Comparison of ENCODE assay signal across 8 cellular contexts in the genomic region with DNA sequence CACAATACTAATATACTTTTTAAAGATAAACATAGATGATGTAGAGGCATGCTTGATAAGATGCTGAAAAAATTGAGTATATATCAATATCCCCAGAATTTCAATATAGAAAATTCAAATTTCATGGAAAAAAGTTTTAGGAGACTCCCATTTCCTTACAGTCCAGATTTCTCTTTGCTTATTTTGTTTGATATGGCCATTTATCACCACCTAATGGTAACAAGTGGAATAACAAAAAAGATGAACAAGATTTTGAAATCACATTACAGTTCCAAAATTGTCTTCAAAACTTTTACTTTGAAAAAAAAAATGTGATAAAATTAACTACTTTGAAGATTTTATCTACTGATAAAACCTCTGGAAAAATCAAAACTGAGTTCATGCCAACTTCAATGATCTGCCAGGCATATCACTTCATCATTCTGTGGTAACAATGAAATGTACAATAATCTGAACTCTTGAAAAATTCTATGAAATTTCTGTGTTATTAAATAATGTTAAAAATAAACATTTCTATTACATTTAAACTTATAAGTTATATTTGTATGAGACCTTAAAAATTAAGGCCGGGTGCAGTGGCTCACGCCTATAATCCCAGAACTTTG. TPM values are rescaled to one million over a fixed set of nuclear protein-coding genes. Genes with fewer than 3 reads are reported as not detected.
DNase-seq lines count a peak whose midpoint lies in the region; ATAC-seq and TF ChIP-seq lines count a peak whose summit lies in the region.

No MANE protein-coding gene starts in this region.

- H3K4me3 Mint-ChIP-seq in WTC11 = no peak overlapping the region

- H3K4me1 ChIP-seq in right atrium auricular region (peaks cover 0 to 3% of the 10 kb centered on the region in 2 donors), upper lobe of left lung (peaks cover 6 to 16% (median 13%) of the 10 kb centered on the region in 4 donors)

- H3K27ac ChIP-seq in right atrium auricular region (no peak overlapping the region), upper lobe of left lung (no peak overlapping the region)

- no peaks in the 10 kb centered on the region for H3K27me3 ChIP-seq in right atrium auricular region
- H3K27me3 ChIP-seq in upper lobe of left lung = no peaks in the 10 kb centered on the region

- DNase-seq in COLO829 (ENCODE audit: low spot score) (peak; percentile 70), HT-29 (ENCODE audit: low spot score) (peak; percentile 78), WTC11 (ENCODE audit: low spot score) (no peak), right atrium auricular region (ENCODE audit: low spot score) (no peak), upper lobe of left lung (no peak), NCI-H1436 treated with DMSO at 0.1 percent for 48 hours (lab: John Stamatoyannopoulos, UW) (no peak), activated gamma-delta T cell treated with Interleukin-2 at 50 U/mL for 16 hours (no peak)

- no peaks in the 10 kb centered on the region for H3K9me3 Mint-ChIP-seq in WTC11

- H3K36me3 ChIP-seq in right atrium auricular region (no peaks in the 10 kb centered on the region), upper lobe of left lung (no peaks in the 10 kb centered on the region)

- POLR2A ChIA-PET in WTC11 (lab: Charles Lee) = no interaction called here

- no peak overlapping the region for H3K27ac Mint-ChIP-seq in WTC11

- ATAC-seq in WTC11 = no peak
- no peak for ATAC-seq in upper lobe of left lung (ENCODE audit: low FRiP score in 2 of 2)
- ATAC-seq in GM18873 (IDR thresholded peaks at IDR 0.05; ENCODE audit: low FRiP score, unreplicated experiment) = no peak

- TF ChIP-seq CTCF in WTC11 (IDR thresholded peaks at IDR 0.05) = 0 out of 2 replicates have a peak, but pooled peaks have one; percentile 13
- TF ChIP-seq CTCF in right atrium auricular region (IDR thresholded peaks at IDR 0.05) = peak; percentile 35 to 70
- TF ChIP-seq CTCF in upper lobe of left lung (IDR thresholded peaks at IDR 0.05) = peak; percentile 32 to 67 (median 61)

- H3K27me3 Mint-ChIP-seq in WTC11 (ENCODE audit: low read depth) = no peaks in the 10 kb centered on the region

- WGBS in upper lobe of left lung, 2 donors = 90 to 96% methylated on average over 2 of the region's 2 CpGs

- no peaks in the 10 kb centered on the region for H3K4me1 Mint-ChIP-seq in WTC11

- CTCF ChIA-PET in WTC11 (lab: Charles Lee) = no interaction called here

- no peak for TF ChIP-seq POLR2A in upper lobe of left lung (IDR thresholded peaks at IDR 0.05)

- no peaks in the 10 kb centered on the region for H3K36me3 Mint-ChIP-seq in WTC11

- TF ChIP-seq EP300 in upper lobe of left lung (IDR thresholded peaks at IDR 0.05) = no peak

- H3K4me3 ChIP-seq in right atrium auricular region = no peak overlapping the region
- no peak overlapping the region for H3K4me3 ChIP-seq in upper lobe of left lung

- H3K9me3 ChIP-seq in right atrium auricular region (no peaks in the 10 kb centered on the region), upper lobe of left lung (no peaks in the 10 kb centered on the region)

TF ChIP-seq in WTC11, 78 proteins besides CTCF, POLR2A, EP300 and RAD21 (continues in another document):
- TF ChIP-seq GTF2I (CRISPR knock-in tag; conservative IDR thresholded peaks at IDR 0.05) (no peak), OVOL2 (CRISPR knock-in tag; IDR thresholded peaks at IDR 0.05; ENCODE audit: borderline replicate concordance) (no peak), NR2C2 (CRISPR knock-in tag; IDR thresholded peaks at IDR 0.05) (no peak), NFYB (CRISPR knock-in tag; conservative IDR thresholded peaks at IDR 0.05; ENCODE audit: low read depth) (no peak), NR3C1 (CRISPR knock-in tag; conservative IDR thresholded peaks at IDR 0.05; ENCODE audit: low read depth) (no peak), IRF2 (CRISPR knock-in tag; IDR thresholded peaks at IDR 0.05; ENCODE audit: borderline replicate concordance, low read depth) (no peak), CREM (CRISPR knock-in tag; IDR thresholded peaks at IDR 0.05) (no peak), ESRRA (CRISPR knock-in tag; IDR thresholded peaks at IDR 0.05; ENCODE audit: borderline replicate concordance) (no peak), SMAD4 (CRISPR knock-in tag; IDR thresholded peaks at IDR 0.05) (no peak), FOXJ3 (CRISPR knock-in tag; IDR thresholded peaks at IDR 0.05; ENCODE audit: borderline replicate concordance) (no peak), RORB (CRISPR knock-in tag; IDR thresholded peaks at IDR 0.05) (no peak), ZNF138 (CRISPR knock-in tag; conservative IDR thresholded peaks at IDR 0.05) (no peak)
- TF ChIP-seq, protein P1, sequence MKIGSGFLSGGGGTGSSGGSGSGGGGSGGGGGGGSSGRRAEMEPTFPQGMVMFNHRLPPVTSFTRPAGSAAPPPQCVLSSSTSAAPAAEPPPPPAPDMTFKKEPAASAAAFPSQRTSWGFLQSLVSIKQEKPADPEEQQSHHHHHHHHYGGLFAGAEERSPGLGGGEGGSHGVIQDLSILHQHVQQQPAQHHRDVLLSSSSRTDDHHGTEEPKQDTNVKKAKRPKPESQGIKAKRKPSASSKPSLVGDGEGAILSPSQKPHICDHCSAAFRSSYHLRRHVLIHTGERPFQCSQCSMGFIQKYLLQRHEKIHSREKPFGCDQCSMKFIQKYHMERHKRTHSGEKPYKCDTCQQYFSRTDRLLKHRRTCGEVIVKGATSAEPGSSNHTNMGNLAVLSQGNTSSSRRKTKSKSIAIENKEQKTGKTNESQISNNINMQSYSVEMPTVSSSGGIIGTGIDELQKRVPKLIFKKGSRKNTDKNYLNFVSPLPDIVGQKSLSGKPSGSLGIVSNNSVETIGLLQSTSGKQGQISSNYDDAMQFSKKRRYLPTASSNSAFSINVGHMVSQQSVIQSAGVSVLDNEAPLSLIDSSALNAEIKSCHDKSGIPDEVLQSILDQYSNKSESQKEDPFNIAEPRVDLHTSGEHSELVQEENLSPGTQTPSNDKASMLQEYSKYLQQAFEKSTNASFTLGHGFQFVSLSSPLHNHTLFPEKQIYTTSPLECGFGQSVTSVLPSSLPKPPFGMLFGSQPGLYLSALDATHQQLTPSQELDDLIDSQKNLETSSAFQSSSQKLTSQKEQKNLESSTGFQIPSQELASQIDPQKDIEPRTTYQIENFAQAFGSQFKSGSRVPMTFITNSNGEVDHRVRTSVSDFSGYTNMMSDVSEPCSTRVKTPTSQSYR (CRISPR knock-in tag; IDR thresholded peaks at IDR 0.05) = no peak
- TF ChIP-seq, protein P2, sequence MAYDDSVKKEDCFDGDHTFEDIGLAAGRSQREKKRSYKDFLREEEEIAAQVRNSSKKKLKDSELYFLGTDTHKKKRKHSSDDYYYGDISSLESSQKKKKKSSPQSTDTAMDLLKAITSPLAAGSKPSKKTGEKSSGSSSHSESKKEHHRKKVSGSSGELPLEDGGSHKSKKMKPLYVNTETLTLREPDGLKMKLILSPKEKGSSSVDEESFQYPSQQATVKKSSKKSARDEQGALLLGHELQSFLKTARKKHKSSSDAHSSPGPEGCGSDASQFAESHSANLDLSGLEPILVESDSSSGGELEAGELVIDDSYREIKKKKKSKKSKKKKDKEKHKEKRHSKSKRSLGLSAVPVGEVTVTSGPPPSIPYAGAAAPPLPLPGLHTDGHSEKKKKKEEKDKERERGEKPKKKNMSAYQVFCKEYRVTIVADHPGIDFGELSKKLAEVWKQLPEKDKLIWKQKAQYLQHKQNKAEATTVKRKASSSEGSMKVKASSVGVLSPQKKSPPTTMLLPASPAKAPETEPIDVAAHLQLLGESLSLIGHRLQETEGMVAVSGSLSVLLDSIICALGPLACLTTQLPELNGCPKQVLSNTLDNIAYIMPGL (CRISPR knock-in tag; IDR thresholded peaks at IDR 0.05) = no peak
- TF ChIP-seq, protein P3, sequence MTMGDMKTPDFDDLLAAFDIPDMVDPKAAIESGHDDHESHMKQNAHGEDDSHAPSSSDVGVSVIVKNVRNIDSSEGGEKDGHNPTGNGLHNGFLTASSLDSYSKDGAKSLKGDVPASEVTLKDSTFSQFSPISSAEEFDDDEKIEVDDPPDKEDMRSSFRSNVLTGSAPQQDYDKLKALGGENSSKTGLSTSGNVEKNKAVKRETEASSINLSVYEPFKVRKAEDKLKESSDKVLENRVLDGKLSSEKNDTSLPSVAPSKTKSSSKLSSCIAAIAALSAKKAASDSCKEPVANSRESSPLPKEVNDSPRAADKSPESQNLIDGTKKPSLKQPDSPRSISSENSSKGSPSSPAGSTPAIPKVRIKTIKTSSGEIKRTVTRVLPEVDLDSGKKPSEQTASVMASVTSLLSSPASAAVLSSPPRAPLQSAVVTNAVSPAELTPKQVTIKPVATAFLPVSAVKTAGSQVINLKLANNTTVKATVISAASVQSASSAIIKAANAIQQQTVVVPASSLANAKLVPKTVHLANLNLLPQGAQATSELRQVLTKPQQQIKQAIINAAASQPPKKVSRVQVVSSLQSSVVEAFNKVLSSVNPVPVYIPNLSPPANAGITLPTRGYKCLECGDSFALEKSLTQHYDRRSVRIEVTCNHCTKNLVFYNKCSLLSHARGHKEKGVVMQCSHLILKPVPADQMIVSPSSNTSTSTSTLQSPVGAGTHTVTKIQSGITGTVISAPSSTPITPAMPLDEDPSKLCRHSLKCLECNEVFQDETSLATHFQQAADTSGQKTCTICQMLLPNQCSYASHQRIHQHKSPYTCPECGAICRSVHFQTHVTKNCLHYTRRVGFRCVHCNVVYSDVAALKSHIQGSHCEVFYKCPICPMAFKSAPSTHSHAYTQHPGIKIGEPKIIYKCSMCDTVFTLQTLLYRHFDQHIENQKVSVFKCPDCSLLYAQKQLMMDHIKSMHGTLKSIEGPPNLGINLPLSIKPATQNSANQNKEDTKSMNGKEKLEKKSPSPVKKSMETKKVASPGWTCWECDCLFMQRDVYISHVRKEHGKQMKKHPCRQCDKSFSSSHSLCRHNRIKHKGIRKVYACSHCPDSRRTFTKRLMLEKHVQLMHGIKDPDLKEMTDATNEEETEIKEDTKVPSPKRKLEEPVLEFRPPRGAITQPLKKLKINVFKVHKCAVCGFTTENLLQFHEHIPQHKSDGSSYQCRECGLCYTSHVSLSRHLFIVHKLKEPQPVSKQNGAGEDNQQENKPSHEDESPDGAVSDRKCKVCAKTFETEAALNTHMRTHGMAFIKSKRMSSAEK (CRISPR knock-in tag; IDR thresholded peaks at IDR 0.05; ENCODE audit: borderline replicate concordance) = no peak

RNA-seq across cellular contexts. Expression of a gene that starts 17.5 kb away (rescaled TPM):
- total RNA-seq in HT-29 (2014; rRNA removed; shearing (Covaris generic)) = 33.1 and 48.6 TPM in 2 replicates
- total RNA-seq in WTC11 (2021) (24.8 to 30.5 TPM (median 28.1 TPM) in 3 replicates), right atrium auricular region (100 to 1,000 TPM in 1 of 2 donors, 10 to 100 TPM in 1; 60.4 to 107 TPM), upper lobe of left lung (10 to 100 TPM; 14.5 to 29.3 (median 19.1) TPM)

RNA-seq across cellular contexts. Expression of a gene that starts 25.6 kb away (rescaled TPM):
- not detected in 2 replicates for total RNA-seq in HT-29 (2014; rRNA removed; shearing (Covaris generic))
- 0.20 to 0.30 TPM in 2 of 3 replicates, not detected in the other for total RNA-seq in WTC11 (2021)
- total RNA-seq in right atrium auricular region = 1 to 10 TPM in 1 of 2 donors, not detected in 1; 1.5 TPM
- not detected for total RNA-seq in upper lobe of left lung

Comparison
In these comparisons a context has a peak if more than half of its experiments do, and no peak if none do; other contexts are left out.
1. DNase-seq: peak in COLO829 (single experiment) and HT-29 (single experiment); none in WTC11 (single experiment), right atrium auricular region (single experiment), upper lobe of left lung (0 of 2), NCI-H1436 treated with DMSO at 0.1 percent for 48 hours (single experiment) and activated gamma-delta T cell treated with Interleukin-2 at 50 U/mL for 16 hours (single experiment).
2. Peak in every context shown above with its lines, with median percentiles within 50 percentile points of each other: CTCF ChIP-seq.